23 cellular contexts compared by ENCODE assay signal in genomic region chr1:232570007-232570406, GRCh38. TPM values are rescaled to one million over a fixed set of nuclear protein-coding genes. Genes with fewer than 3 reads are reported as not detected.
DNase-seq lines count a peak whose midpoint lies in the region; ATAC-seq and TF ChIP-seq lines count a peak whose summit lies in the region.
"Had no signal": no experiment of that assay in that cellular context is flagged by ENCODE, and none has a peak within 500 bp of the region (broad histone marks: within the 10 kb centered on the region; RNA-seq: fewer than 3 reads in every experiment).

No MANE protein-coding gene starts in this region.

- DNase-seq in DMS 273 (lab: John Stamatoyannopoulos, UW; ENCODE audit: unreplicated experiment) (peak; percentile 38), DMS 273 treated with DMSO at 0.1 percent for 48 hours (lab: John Stamatoyannopoulos, UW) (no peak), NCI-H82 (lab: John Stamatoyannopoulos, UW) (peak; percentile 74), fibroblast of gingiva (ENCODE audit: low read depth) (peak; percentile 19), retinal pigment epithelial cell (ENCODE audit: low read depth) (peak; percentile 89), DMS53 treated with DMSO at 0.1 percent for 48 hours (lab: John Stamatoyannopoulos, UW; ENCODE audit: unreplicated experiment) (no peak), H7 (no peak)
- DNase-seq: activated CD4-positive, alpha-beta T cell treated with anti-CD3 and anti-CD28 coated beads, Interleukin-2, amount 10 ng/mL, durations not matched to agents 7 days and 5 days; AML-193; CD8-positive, alpha-beta T cell; DMS53; GM23248; Karpas-422; MV-4-11; NCI-H524; upper lobe of left lung; WERI-Rb-1 had no signal

- no peak overlapping the region for H3K4me3 ChIP-seq in retinal pigment epithelial cell (ENCODE audit: low read length)
- no peak overlapping the region for H3K4me3 ChIP-seq in H7 (ENCODE audit: insufficient read depth, low read depth, low read length)
- H3K4me3 ChIP-seq: ascending aorta, GM23248, upper lobe of left lung had no signal

- no peaks in the 10 kb centered on the region for H3K36me3 ChIP-seq in H7 (replicated peaks; ENCODE audit: control insufficient read depth, insufficient read depth, low read length)
- H3K36me3 ChIP-seq: ascending aorta, neutrophil, upper lobe of left lung, WERI-Rb-1 had no signal

- no peak overlapping the region for H3K4me3 Mint-ChIP-seq in stimulated activated memory B cell treated with anti-CD40 and anti-IgM and Interleukin-4, amounts not matched to agents 10 μg/mL and 1 μg/mL and 100 μg/mL, for 72 hours
- H3K4me3 Mint-ChIP-seq: activated CD4-positive, alpha-beta T cell treated with anti-CD3 and anti-CD28 coated beads, Interleukin-2, amount 10 ng/mL, durations not matched to agents 7 days and 5 days; activated naive CD4-positive, alpha-beta T cell treated with anti-CD3 and anti-CD28 coated beads, Interleukin-2, amount 50 U/mL, for 24 hours; activated T-helper 17 cell treated with anti-CD3 and anti-CD28 coated beads, Interleukin-2, amount 50 U/mL, for 72 hours; CD8-positive, alpha-beta T cell had no signal

- no peaks in the 10 kb centered on the region for H3K27me3 Mint-ChIP-seq in stimulated activated memory B cell treated with anti-CD40 and anti-IgM and Interleukin-4, amounts not matched to agents 10 μg/mL and 1 μg/mL and 100 μg/mL, for 72 hours
- H3K27me3 Mint-ChIP-seq: activated CD4-positive, alpha-beta T cell treated with anti-CD3 and anti-CD28 coated beads, Interleukin-2, amount 10 ng/mL, durations not matched to agents 7 days and 5 days; activated naive CD4-positive, alpha-beta T cell treated with anti-CD3 and anti-CD28 coated beads, Interleukin-2, amount 50 U/mL, for 24 hours; activated T-helper 17 cell treated with anti-CD3 and anti-CD28 coated beads, Interleukin-2, amount 50 U/mL, for 72 hours; progenitor cell of endocrine pancreas had no signal

- no peaks in the 10 kb centered on the region for H3K27me3 ChIP-seq in H7 (ENCODE audit: control insufficient read depth, insufficient read depth, low read length)
- H3K27me3 ChIP-seq: ascending aorta, neutrophil, upper lobe of left lung had no signal

- no peaks in the 10 kb centered on the region for H3K36me3 Mint-ChIP-seq in stimulated activated memory B cell treated with anti-CD40 and anti-IgM and Interleukin-4, amounts not matched to agents 10 μg/mL and 1 μg/mL and 100 μg/mL, for 72 hours
- H3K36me3 Mint-ChIP-seq: activated naive CD4-positive, alpha-beta T cell treated with anti-CD3 and anti-CD28 coated beads, Interleukin-2, amount 50 U/mL, for 24 hours; CD8-positive, alpha-beta T cell had no signal

- H3K27ac Mint-ChIP-seq in stimulated activated memory B cell treated with anti-CD40 and anti-IgM and Interleukin-4, amounts not matched to agents 10 μg/mL and 1 μg/mL and 100 μg/mL, for 72 hours: no peak overlapping the region
- H3K27ac Mint-ChIP-seq: activated CD4-positive, alpha-beta T cell treated with anti-CD3 and anti-CD28 coated beads, Interleukin-2, amount 10 ng/mL, durations not matched to agents 7 days and 5 days; activated naive CD4-positive, alpha-beta T cell treated with anti-CD3 and anti-CD28 coated beads, Interleukin-2, amount 50 U/mL, for 24 hours; activated T-helper 17 cell treated with anti-CD3 and anti-CD28 coated beads, Interleukin-2, amount 50 U/mL, for 72 hours; CD8-positive, alpha-beta T cell; progenitor cell of endocrine pancreas had no signal

- no peaks in the 10 kb centered on the region for H3K4me1 Mint-ChIP-seq in stimulated activated memory B cell treated with anti-CD40 and anti-IgM and Interleukin-4, amounts not matched to agents 10 μg/mL and 1 μg/mL and 100 μg/mL, for 72 hours
- H3K4me1 Mint-ChIP-seq: activated naive CD4-positive, alpha-beta T cell treated with anti-CD3 and anti-CD28 coated beads, Interleukin-2, amount 50 U/mL, for 24 hours had no signal

- no peak for TF ChIP-seq CTCF in retinal pigment epithelial cell (conservative IDR thresholded peaks at IDR 0.05; ENCODE audit: low read depth, low read length)

- no peaks in the 10 kb centered on the region for H3K9me3 Mint-ChIP-seq in stimulated activated memory B cell treated with anti-CD40 and anti-IgM and Interleukin-4, amounts not matched to agents 10 μg/mL and 1 μg/mL and 100 μg/mL, for 72 hours
- H3K9me3 Mint-ChIP-seq: activated naive CD4-positive, alpha-beta T cell treated with anti-CD3 and anti-CD28 coated beads, Interleukin-2, amount 50 U/mL, for 24 hours; CD8-positive, alpha-beta T cell had no signal

- ATAC-seq in stimulated activated memory B cell treated with anti-CD40 and anti-IgM and Interleukin-4, amounts not matched to agents 10 μg/mL and 1 μg/mL and 100 μg/mL, for 72 hours: no peak
- ATAC-seq: activated T-helper 17 cell treated with anti-CD3 and anti-CD28 coated beads, Interleukin-2, amount 50 U/mL, for 72 hours; CD8-positive, alpha-beta T cell had no signal

RNA-seq across cellular contexts. Expression of gene SIPA1L2, which starts 59.9 kb away (rescaled TPM):
- 43.4 and 45.6 TPM in 2 replicates for total RNA-seq in H7 (2014; rRNA removed; shearing (Covaris generic))

Comparison
In these comparisons a context has a peak if more than half of its experiments do, and no peak if none do; other contexts are left out.
1. DNase-seq: peak in DMS 273 (single experiment), NCI-H82 (single experiment), fibroblast of gingiva (single experiment) and retinal pigment epithelial cell (single experiment); none in DMS 273 treated with DMSO at 0.1 percent for 48 hours (single experiment), DMS53 treated with DMSO at 0.1 percent for 48 hours (single experiment) and H7 (single experiment).